ENCODE assay signal across 1 cellular context in genomic region chr10:28532509-28533314, GRCh38.
A peak's percentile ranks its signal among the peaks of the same experiment; 100 is the strongest.
TF ChIP-seq lines count a peak whose summit lies in the region.

TSS of gene WAC (plus strand) at chr10:28533118. CDS start at chr10:28533580, 462 bp downstream.

TF ChIP-seq in HEK293, 187 proteins besides CTCF, POLR2A, EP300 and RAD21 (continued from another document and continues in another):
- no peak for TF ChIP-seq ZBTB49 (tag by site-specific recombination; IDR thresholded peaks at IDR 0.05; ENCODE audit: low read depth)
- no peak for TF ChIP-seq ZNF138 (tag by site-specific recombination; IDR thresholded peaks at IDR 0.05; ENCODE audit: borderline replicate concordance)
- TF ChIP-seq ZNF560 (tag by site-specific recombination; IDR thresholded peaks at IDR 0.05; ENCODE audit: borderline replicate concordance), result no peak
- no peak for TF ChIP-seq ZNF654 (tag by site-specific recombination; IDR thresholded peaks at IDR 0.05; ENCODE audit: low read depth)
- no peak for TF ChIP-seq ZNF555 (tag by site-specific recombination; conservative IDR thresholded peaks at IDR 0.05)
- no peak for TF ChIP-seq ZNF404 (tag by site-specific recombination; IDR thresholded peaks at IDR 0.05)
- no peak for TF ChIP-seq ZNF266 (tag by site-specific recombination; IDR thresholded peaks at IDR 0.05; ENCODE audit: low read depth)
- no peak for TF ChIP-seq ZNF621 (tag by site-specific recombination; IDR thresholded peaks at IDR 0.05)
- TF ChIP-seq ZBTB44 (tag by site-specific recombination; IDR thresholded peaks at IDR 0.05), result no peak
- TF ChIP-seq ZNF473 (tag by site-specific recombination; IDR thresholded peaks at IDR 0.05), result no peak
- no peak for TF ChIP-seq ZNF26 (tag by site-specific recombination; IDR thresholded peaks at IDR 0.05)
- no peak for TF ChIP-seq RBAK (tag by site-specific recombination; IDR thresholded peaks at IDR 0.05)
- peak; percentile 94 for TF ChIP-seq ZNF610 (tag by site-specific recombination; IDR thresholded peaks at IDR 0.05; ENCODE audit: borderline replicate concordance)
- peak; percentile 64; the same call in 1 of the 2 replicates for TF ChIP-seq ZNF518A (tag by site-specific recombination; conservative IDR thresholded peaks at IDR 0.05; ENCODE audit: low read depth)
- TF ChIP-seq ZNF549 (tag by site-specific recombination; IDR thresholded peaks at IDR 0.05), result no peak
- peak; percentile 27; the same call in 1 of the 2 replicates for TF ChIP-seq ZNF76 (tag by site-specific recombination; IDR thresholded peaks at IDR 0.05; ENCODE audit: borderline replicate concordance, low read depth)
- peak; percentile 75; the same call in 1 of the 2 replicates for TF ChIP-seq ZNF660 (tag by site-specific recombination; IDR thresholded peaks at IDR 0.05)
- no peak for TF ChIP-seq OVOL3 (tag by site-specific recombination; IDR thresholded peaks at IDR 0.05)
- TF ChIP-seq HOXD13 (CRISPR knock-in tag; IDR thresholded peaks at IDR 0.05; ENCODE audit: borderline replicate concordance), result no peak
- peak; percentile 67; the same call in 1 of the 2 replicates for TF ChIP-seq ZNF2 (tag by site-specific recombination; IDR thresholded peaks at IDR 0.05)
- TF ChIP-seq ZNF433 (tag by site-specific recombination; IDR thresholded peaks at IDR 0.05; ENCODE audit: low read depth), result no peak
- no peak for TF ChIP-seq SCRT2 (tag by site-specific recombination; IDR thresholded peaks at IDR 0.05)
- TF ChIP-seq ZNF184 (tag by site-specific recombination; IDR thresholded peaks at IDR 0.05), result no peak
- TF ChIP-seq GLIS2 (tag by site-specific recombination; IDR thresholded peaks at IDR 0.05), result peak; percentile 98
- TF ChIP-seq KLF16 (tag by site-specific recombination; IDR thresholded peaks at IDR 0.05), result no peak; the same call in 1 of the 2 replicates
- TF ChIP-seq ZNF24 (tag by site-specific recombination; IDR thresholded peaks at IDR 0.05), result no peak
- TF ChIP-seq ZNF350 (tag by site-specific recombination; IDR thresholded peaks at IDR 0.05), result no peak
- TF ChIP-seq ZNF830 (tag by site-specific recombination; IDR thresholded peaks at IDR 0.05; ENCODE audit: low read depth), result no peak
- no peak for TF ChIP-seq ZNF701 (tag by site-specific recombination; IDR thresholded peaks at IDR 0.05)
- TF ChIP-seq ZSCAN23 (tag by site-specific recombination; IDR thresholded peaks at IDR 0.05), result 0 out of 2 replicates have a peak, but pooled peaks have one; percentile 32
- TF ChIP-seq EGR2 (tag by site-specific recombination; IDR thresholded peaks at IDR 0.05; ENCODE audit: low read depth), result peak; percentile 90
- TF ChIP-seq ZFP3 (tag by site-specific recombination; IDR thresholded peaks at IDR 0.05; ENCODE audit: low read depth), result no peak
- no peak for TF ChIP-seq KLF9 (tag by site-specific recombination; IDR thresholded peaks at IDR 0.05; ENCODE audit: low read depth)
- TF ChIP-seq GLIS1 (tag by site-specific recombination; IDR thresholded peaks at IDR 0.05), result peak; percentile 87
- peak; percentile 40; the same call in 1 of the 2 replicates for TF ChIP-seq BCL11B (tag by site-specific recombination; IDR thresholded peaks at IDR 0.05; ENCODE audit: low read depth)
- no peak for TF ChIP-seq ZNF10 (tag by site-specific recombination; IDR thresholded peaks at IDR 0.05)
- TF ChIP-seq ZEB2 (tag by site-specific recombination; IDR thresholded peaks at IDR 0.05), result peak; percentile 82
- TF ChIP-seq ZNF48 (tag by site-specific recombination; IDR thresholded peaks at IDR 0.05), result no peak
- peak; percentile 97 for TF ChIP-seq ZNF600 (tag by site-specific recombination; IDR thresholded peaks at IDR 0.05)
- TF ChIP-seq ZNF571 (tag by site-specific recombination; IDR thresholded peaks at IDR 0.05), result no peak
- no peak for TF ChIP-seq ZSCAN16 (tag by site-specific recombination; IDR thresholded peaks at IDR 0.05)
- TF ChIP-seq ZNF211 (tag by site-specific recombination; IDR thresholded peaks at IDR 0.05; ENCODE audit: low read depth), result no peak
- no peak for TF ChIP-seq ZNF544 (tag by site-specific recombination; IDR thresholded peaks at IDR 0.05)
- TF ChIP-seq ZNF132 (tag by site-specific recombination; IDR thresholded peaks at IDR 0.05; ENCODE audit: borderline replicate concordance), result no peak
- TF ChIP-seq ZNF248 (tag by site-specific recombination; IDR thresholded peaks at IDR 0.05), result no peak
- peak; percentile 70; the same call in 1 of the 2 replicates for TF ChIP-seq ZFHX2 (tag by site-specific recombination; conservative IDR thresholded peaks at IDR 0.05)
- peak; percentile 8; the same call in 1 of the 2 replicates for TF ChIP-seq MZF1 (tag by site-specific recombination; IDR thresholded peaks at IDR 0.05; ENCODE audit: borderline replicate concordance)
- no peak; the same call in 1 of the 2 replicates for TF ChIP-seq ZBTB7A (tag by site-specific recombination; IDR thresholded peaks at IDR 0.05; ENCODE audit: low read depth)
- no peak for TF ChIP-seq ZNF521 (tag by site-specific recombination; IDR thresholded peaks at IDR 0.05)
- TF ChIP-seq ZNF223 (tag by site-specific recombination; IDR thresholded peaks at IDR 0.05), result no peak
- TF ChIP-seq ZNF513 (tag by site-specific recombination; IDR thresholded peaks at IDR 0.05), result peak; percentile 72
- no peak for TF ChIP-seq ZNF792 (tag by site-specific recombination; IDR thresholded peaks at IDR 0.05)
- TF ChIP-seq ZNF366 (tag by site-specific recombination; conservative IDR thresholded peaks at IDR 0.05), result peak; percentile 78; the same call in 1 of the 2 replicates
- TF ChIP-seq ZNF426 (tag by site-specific recombination; IDR thresholded peaks at IDR 0.05), result no peak
- no peak for TF ChIP-seq ZNF529 (tag by site-specific recombination; IDR thresholded peaks at IDR 0.05; ENCODE audit: insufficient replicate concordance)
- no peak for TF ChIP-seq ZNF280C (tag by site-specific recombination; IDR thresholded peaks at IDR 0.05)
- TF ChIP-seq ZNF335 (tag by site-specific recombination; conservative IDR thresholded peaks at IDR 0.05), result peak; percentile 65
- 0 out of 2 replicates have a peak, but pooled peaks have one; percentile 51 for TF ChIP-seq IKZF3 (tag by site-specific recombination; IDR thresholded peaks at IDR 0.05)
- no peak for TF ChIP-seq ZNF302 (tag by site-specific recombination; IDR thresholded peaks at IDR 0.05; ENCODE audit: low read depth)
- peak; percentile 80 for TF ChIP-seq SP7 (tag by site-specific recombination; IDR thresholded peaks at IDR 0.05)
